ENCODE assay signal across 12 cellular contexts in genomic region chr6:40536442-40536841, GRCh38. TPM values are rescaled to one million over a fixed set of nuclear protein-coding genes. Genes with fewer than 3 reads are reported as not detected.
DNase-seq lines count a peak whose midpoint lies in the region; ATAC-seq and TF ChIP-seq lines count a peak whose summit lies in the region.
"Had no signal": no experiment of that assay in that cellular context is flagged by ENCODE, and none has a peak within 500 bp of the region (broad histone marks: within the 10 kb centered on the region; RNA-seq: fewer than 3 reads in every experiment).

No MANE protein-coding gene starts in this region.

- intact Hi-C loops in mucosa of descending colon (cut with DNase I, micrococcal nuclease), result no loop called here

- ATAC-seq in mucosa of descending colon (peak; percentile 29), GM19035 (IDR thresholded peaks at IDR 0.05; ENCODE audit: unreplicated experiment) (no peak), GM19395 (IDR thresholded peaks at IDR 0.05; ENCODE audit: unreplicated experiment) (no peak), GM18520 (IDR thresholded peaks at IDR 0.05; ENCODE audit: unreplicated experiment) (no peak), GM21423 (IDR thresholded peaks at IDR 0.05; ENCODE audit: unreplicated experiment) (no peak)
- ATAC-seq: stimulated activated naive CD8-positive, alpha-beta T cell treated with anti-CD3 and anti-CD28 coated beads, Interleukin-15, amount 100 ng/mL, for 72 hours had no signal

- H3K27me3 Mint-ChIP-seq in HFFc6 (ENCODE audit: insufficient read depth), result peaks cover 6% of the 10 kb centered on the region

- H3K4me3 ChIP-seq in BE2C (ENCODE audit: low read depth, low read length) (no peak overlapping the region), brain microvascular endothelial cell (ENCODE audit: low read depth, low read length) (no peak overlapping the region), mucosa of descending colon (no peak overlapping the region)

- no peaks in the 10 kb centered on the region for H3K36me3 Mint-ChIP-seq in HFFc6 (ENCODE audit: low read depth)

- H3K27ac ChIP-seq in brain microvascular endothelial cell, result no peak overlapping the region

- no peaks in the 10 kb centered on the region for H3K36me3 ChIP-seq in BE2C
- H3K36me3 ChIP-seq in brain microvascular endothelial cell (replicated peaks), result no peaks in the 10 kb centered on the region
- H3K36me3 ChIP-seq in mucosa of descending colon (ENCODE audit: low read depth), result no peaks in the 10 kb centered on the region

- in situ Hi-C loops in brain microvascular endothelial cell (cut with HindIII; ENCODE audit: low pct_ligation_motif_present, low sequenced_read_pairs), result no loop called here

- H3K27me3 ChIP-seq in BE2C (no peaks in the 10 kb centered on the region), brain microvascular endothelial cell (replicated peaks) (no peaks in the 10 kb centered on the region)

- H3K4me3 Mint-ChIP-seq in HFFc6, result no peak overlapping the region
- H3K4me3 Mint-ChIP-seq: stimulated activated naive CD8-positive, alpha-beta T cell treated with anti-CD3 and anti-CD28 coated beads, Interleukin-15, amount 100 ng/mL, for 72 hours had no signal

- H3K9me3 ChIP-seq in BE2C, result no peaks in the 10 kb centered on the region; the same call in 1 of the 2 replicates
- H3K9me3 ChIP-seq in mucosa of descending colon, result no peaks in the 10 kb centered on the region

- peaks cover 18% of the 10 kb centered on the region for H3K4me1 ChIP-seq in BE2C
- H3K4me1 ChIP-seq in mucosa of descending colon (ENCODE audit: low read depth), result no peaks in the 10 kb centered on the region

- H3K4me1 Mint-ChIP-seq in HFFc6 (ENCODE audit: low read depth), result no peaks in the 10 kb centered on the region
- H3K4me1 Mint-ChIP-seq: stimulated activated naive CD8-positive, alpha-beta T cell treated with anti-CD3 and anti-CD28 coated beads, Interleukin-15, amount 100 ng/mL, for 72 hours had no signal

- DNase-seq in BE2C (peak; percentile 33), HFFc6 (peak; percentile 14), brain microvascular endothelial cell (no peak), mucosa of descending colon (no peak)
- DNase-seq: activated CD8-positive, alpha-beta memory T cell treated with anti-CD3 and anti-CD28 coated beads, Interleukin-2, amount 50 U/mL, for 4 hours; effector CD4-positive, alpha-beta T cell; glutamatergic neuron; stimulated activated naive CD8-positive, alpha-beta T cell treated with anti-CD3 and anti-CD28 coated beads, Interleukin-15, amount 100 ng/mL, for 72 hours had no signal

- TF ChIP-seq CTCF in BE2C (IDR thresholded peaks at IDR 0.05; ENCODE audit: low read depth, low read length) (peak; percentile 45), HFFc6 (IDR thresholded peaks at IDR 0.05) (peak; percentile 44; the same call in 1 of the 2 replicates), brain microvascular endothelial cell (IDR thresholded peaks at IDR 0.05; ENCODE audit: low read depth, low read length, missing control alignments) (peak; percentile 4), mucosa of descending colon (IDR thresholded peaks at IDR 0.05) (no peak)

- no peaks in the 10 kb centered on the region for H3K9me3 Mint-ChIP-seq in HFFc6
- H3K9me3 Mint-ChIP-seq: stimulated activated naive CD8-positive, alpha-beta T cell treated with anti-CD3 and anti-CD28 coated beads, Interleukin-15, amount 100 ng/mL, for 72 hours had no signal

- H3K27ac Mint-ChIP-seq in HFFc6, result no peak overlapping the region

RNA-seq across cellular contexts. Expression of gene LRFN2, which starts 50.7 kb away (rescaled TPM):
- polyA plus RNA-seq in BE2C (2012; ENCODE audit: insufficient read depth, insufficient read length, low read depth), result 13.0 TPM
- total RNA-seq in HFFc6 (2021; fragmentation: NEBNext Ultra II Directional; extraction: Animal tissue kit (Norgen Biotek cat#: 25700)), result not detected
- under 1 TPM; 0.14 to 0.29 (median 0.16) TPM for total RNA-seq in mucosa of descending colon

Comparison
In these comparisons a context has a peak if more than half of its experiments do, and no peak if none do; other contexts are left out.
1. DNase-seq: peak in BE2C (single experiment) and HFFc6 (single experiment); none in brain microvascular endothelial cell (single experiment) and mucosa of descending colon (0 of 3).